ENCODE assay signal across 11 cellular contexts in genomic region chr12:113130457-113131135, GRCh38. TPM values are rescaled to one million over a fixed set of nuclear protein-coding genes. Genes with fewer than 3 reads are reported as not detected.
DNase-seq lines count a peak whose midpoint lies in the region; ATAC-seq, FAIRE-seq and TF ChIP-seq lines count a peak whose summit lies in the region.
"Had no signal": no experiment of that assay in that cellular context is flagged by ENCODE, and none has a peak within 500 bp of the region (broad histone marks: within the 10 kb centered on the region; RNA-seq: fewer than 3 reads in every experiment).

No MANE protein-coding gene starts in this region.

- TF ChIP-seq CTCF in hepatocyte (IDR thresholded peaks at IDR 0.05; ENCODE audit: poor library complexity): no peak

- H3K9me2 ChIP-seq in hepatocyte (replicated peaks; ENCODE audit: insufficient read depth): no peaks in the 10 kb centered on the region

- H4K20me1 ChIP-seq in hepatocyte (ENCODE audit: insufficient read depth, poor library complexity, severe bottlenecking): no peaks in the 10 kb centered on the region

- WGBS in hepatocyte (ENCODE audit: low lambda C conversion rate, missing lambda C conversion rate): 54% methylated on average over 15 of the region's 18 CpGs

- H3K4me2 ChIP-seq in hepatocyte: no peak overlapping the region

- peak; percentile 39 for DNase-seq in Right ventricle myocardium inferior (ENCODE audit: missing footprints)
- DNase-seq in left cardiac atrium: no peak
- peak; percentile 71 for DNase-seq in SW480 (ENCODE audit: low spot score)
- peak; percentile 85 for DNase-seq in iPS-NIHi7 (ENCODE audit: extremely low spot score)
- DNase-seq in urothelium cell line (ENCODE audit: low spot score): peak; percentile 70
- DNase-seq in hepatocyte (ENCODE audit: low spot score): no peak
- DNase-seq in activated gamma-delta T cell (lab: John Stamatoyannopoulos, UW): no peak
- no peak for DNase-seq in activated naive CD4-positive, alpha-beta T cell treated with anti-CD3 and anti-CD28 coated beads, Interleukin-2, amount 50 U/mL, for 72 hours (ENCODE audit: low spot score in 2 of 2)

- H2AFZ ChIP-seq in hepatocyte: no peak overlapping the region

- FAIRE-seq in urothelium cell line (lab: Jason Lieb, UNC): no peak

- H3K4me3 ChIP-seq in hepatocyte: no peak overlapping the region

- H3K27me3 ChIP-seq in hepatocyte: peaks cover 20% of the 10 kb centered on the region

- H3K27ac Mint-ChIP-seq in activated naive CD4-positive, alpha-beta T cell treated with anti-CD3 and anti-CD28 coated beads, Interleukin-2, amount 50 U/mL, for 72 hours: no peak overlapping the region
- H3K27ac Mint-ChIP-seq: mesothelial cell of epicardium had no signal

- H3K9me3 ChIP-seq in hepatocyte (ENCODE audit: low read depth): no peaks in the 10 kb centered on the region

- no peaks in the 10 kb centered on the region for H3K36me3 ChIP-seq in hepatocyte (replicated peaks; ENCODE audit: insufficient read depth, low read depth)

- intact Hi-C loops in Right ventricle myocardium inferior (cut with DNase I) (no loop called here), left cardiac atrium (cut with DNase I) (no loop called here)

- H3K79me2 ChIP-seq in hepatocyte: no peaks in the 10 kb centered on the region

- H3K36me3 Mint-ChIP-seq in activated naive CD4-positive, alpha-beta T cell treated with anti-CD3 and anti-CD28 coated beads, Interleukin-2, amount 50 U/mL, for 72 hours: no peaks in the 10 kb centered on the region
- H3K36me3 Mint-ChIP-seq: mesothelial cell of epicardium had no signal

- no peak overlapping the region for H3K27ac ChIP-seq in hepatocyte
- H3K27ac ChIP-seq: VCaP had no signal

- peak; percentile 16 for ATAC-seq in Right ventricle myocardium inferior
- no peak for ATAC-seq in left cardiac atrium
- ATAC-seq in activated naive CD4-positive, alpha-beta T cell treated with anti-CD3 and anti-CD28 coated beads, Interleukin-2, amount 50 U/mL, for 72 hours: no peak

- H3K9me3 Mint-ChIP-seq in activated naive CD4-positive, alpha-beta T cell treated with anti-CD3 and anti-CD28 coated beads, Interleukin-2, amount 50 U/mL, for 72 hours: no peaks in the 10 kb centered on the region

- H3K4me1 ChIP-seq in hepatocyte (ENCODE audit: insufficient read depth): no peaks in the 10 kb centered on the region

RNA-seq across cellular contexts. Expression of gene RASAL1, which starts 5.0 kb away (rescaled TPM):
- total RNA-seq in Right ventricle myocardium inferior (not detected), left cardiac atrium (not detected), hepatocyte (not detected in 2 replicates)
- 0.22 and 0.74 TPM in 2 replicates for polyA plus RNA-seq in hepatocyte
- 10 to 100 TPM in 1 of 2 donors, 1 to 10 TPM in 1; 9.8 to 15.1 TPM for total RNA-seq in activated naive CD4-positive, alpha-beta T cell treated with anti-CD3 and anti-CD28 coated beads, Interleukin-2, amount 50 U/mL, for 72 hours
- polyA plus RNA-seq: BJ had no signal

RNA-seq across cellular contexts. Expression of gene CFAP73, which starts 18.9 kb away (rescaled TPM):
- total RNA-seq in Right ventricle myocardium inferior (not detected), left cardiac atrium (not detected), hepatocyte (not detected in 2 replicates)
- not detected in 2 replicates for polyA plus RNA-seq in hepatocyte
- under 1 TPM; 0.45 to 0.98 TPM for total RNA-seq in activated naive CD4-positive, alpha-beta T cell treated with anti-CD3 and anti-CD28 coated beads, Interleukin-2, amount 50 U/mL, for 72 hours
- total RNA-seq: mesothelial cell of epicardium had no signal
- polyA plus RNA-seq: BJ had no signal

RNA-seq across cellular contexts. Expression of gene DDX54, which starts 54.7 kb away (rescaled TPM):
- total RNA-seq in Right ventricle myocardium inferior: 38.5 TPM
- total RNA-seq in left cardiac atrium: 10 to 100 TPM; 32.4 to 39.4 TPM
- total RNA-seq in hepatocyte: 32.3 and 52.6 TPM in 2 replicates
- 36.0 and 37.8 TPM in 2 replicates for polyA plus RNA-seq in hepatocyte
- 10 to 100 TPM; 77.3 to 96.2 TPM for total RNA-seq in activated naive CD4-positive, alpha-beta T cell treated with anti-CD3 and anti-CD28 coated beads, Interleukin-2, amount 50 U/mL, for 72 hours

RNA-seq across cellular contexts. Expression of gene RITA1, which starts 54.9 kb away (rescaled TPM):
- total RNA-seq in Right ventricle myocardium inferior (18.1 TPM), left cardiac atrium (10 to 100 TPM; 10.8 to 13.0 TPM), hepatocyte (16.1 and 19.1 TPM in 2 replicates)
- polyA plus RNA-seq in hepatocyte: 15.7 and 26.9 TPM in 2 replicates
- 10 to 100 TPM; 15.8 to 26.3 TPM for total RNA-seq in activated naive CD4-positive, alpha-beta T cell treated with anti-CD3 and anti-CD28 coated beads, Interleukin-2, amount 50 U/mL, for 72 hours

Comparison
In these comparisons a context has a peak if more than half of its experiments do, and no peak if none do; other contexts are left out.
1. DNase-seq: peak in Right ventricle myocardium inferior (single experiment), SW480 (single experiment), iPS-NIHi7 (single experiment) and urothelium cell line (single experiment); none in left cardiac atrium (single experiment), hepatocyte (single experiment), activated gamma-delta T cell (single experiment) and activated naive CD4-positive, alpha-beta T cell treated with anti-CD3 and anti-CD28 coated beads, Interleukin-2, amount 50 U/mL, for 72 hours (0 of 2).
2. RNA of gene RASAL1, which starts 5.0 kb away (total RNA-seq): 9.8 to 15.1 TPM in activated naive CD4-positive, alpha-beta T cell treated with anti-CD3 and anti-CD28 coated beads, Interleukin-2, amount 50 U/mL, for 72 hours; not detected in hepatocyte, not detected in Right ventricle myocardium inferior (single experiment) and not detected in left cardiac atrium; every median in the first group is over 10 times any median in the second.